In genomic region chr15:68652141-68652540, GRCh38 we compare ENCODE assay signal across 12 cellular contexts.
DNase-seq lines count a peak whose midpoint lies in the region; ATAC-seq and TF ChIP-seq lines count a peak whose summit lies in the region.
"Had no signal": no experiment of that assay in that cellular context is flagged by ENCODE, and none has a peak within 500 bp of the region (broad histone marks: within the 10 kb centered on the region; RNA-seq: fewer than 3 reads in every experiment).

No MANE protein-coding gene starts in this region.

- peak overlapping the region in 1 of 11 experiments; percentile 41; a peak in 1 of 22 replicates for H3K9ac ChIP-seq in BLaER1 treated with 17β-estradiol and CSF1 and Interleukin-3, amounts not matched to agents 10 nM and 100 nM
- H3K9ac ChIP-seq in endodermal cell (ENCODE audit: extremely low read depth, low read length, poor library complexity, severe bottlenecking) (no peak overlapping the region), neural progenitor cell (no peak overlapping the region)

- no peaks in the 10 kb centered on the region for H3K27me3 ChIP-seq in BLaER1 treated with 17β-estradiol and CSF1 and Interleukin-3, amounts not matched to agents 10 nM and 100 nM
- H3K27me3 ChIP-seq in endodermal cell (ENCODE audit: control insufficient read depth, insufficient read depth, low read length, poor library complexity, severe bottlenecking): no peaks in the 10 kb centered on the region
- H3K27me3 ChIP-seq in neural progenitor cell: no peaks in the 10 kb centered on the region
- H3K27me3 ChIP-seq: vagina had no signal

- no peaks in the 10 kb centered on the region; a peak in 1 of 22 replicates for H4K20me1 ChIP-seq in BLaER1 treated with 17β-estradiol and CSF1 and Interleukin-3, amounts not matched to agents 10 nM and 100 nM
- H4K20me1 ChIP-seq in neural progenitor cell (ENCODE audit: low read depth): no peaks in the 10 kb centered on the region

- H3K27me3 Mint-ChIP-seq in endodermal cell (ENCODE audit: insufficient read depth): no peaks in the 10 kb centered on the region
- peaks cover 2% of the 10 kb centered on the region for H3K27me3 Mint-ChIP-seq in neural progenitor cell (ENCODE audit: insufficient read depth, low read depth)
- H3K27me3 Mint-ChIP-seq in activated CD4-positive, alpha-beta T cell treated with anti-CD3 and anti-CD28 coated beads for 36 hours: no peaks in the 10 kb centered on the region

- H3K4me1 Mint-ChIP-seq in endodermal cell: peaks cover 19% of the 10 kb centered on the region
- peaks cover 29% of the 10 kb centered on the region for H3K4me1 Mint-ChIP-seq in neural progenitor cell
- H3K4me1 Mint-ChIP-seq in activated CD4-positive, alpha-beta T cell treated with anti-CD3 and anti-CD28 coated beads for 36 hours: no peaks in the 10 kb centered on the region

- no peaks in the 10 kb centered on the region for H3K9me3 ChIP-seq in BLaER1 treated with 17β-estradiol and CSF1 and Interleukin-3, amounts not matched to agents 10 nM and 100 nM (replicated peaks in 1 of 11)
- H3K9me3 ChIP-seq in endodermal cell (ENCODE audit: control insufficient read depth, low read length): no peaks in the 10 kb centered on the region
- H3K9me3 ChIP-seq in neural progenitor cell (ENCODE audit: low read depth): no peaks in the 10 kb centered on the region
- H3K9me3 ChIP-seq: vagina had no signal

- peaks cover 0 to 13% (median 8%) of the 10 kb centered on the region in 10 experiments; a peak in 12 of 20 replicates for H3K4me1 ChIP-seq in BLaER1 treated with 17β-estradiol and CSF1 and Interleukin-3, amounts not matched to agents 10 nM and 100 nM
- H3K4me1 ChIP-seq in endodermal cell (ENCODE audit: control insufficient read depth, insufficient read depth, low read length) (no peaks in the 10 kb centered on the region), neural progenitor cell (peaks cover 30% of the 10 kb centered on the region)
- H3K4me1 ChIP-seq: vagina had no signal

- H3K36me3 Mint-ChIP-seq in endodermal cell (ENCODE audit: low read depth) (no peaks in the 10 kb centered on the region), neural progenitor cell (no peaks in the 10 kb centered on the region)
- H3K36me3 Mint-ChIP-seq in activated CD4-positive, alpha-beta T cell treated with anti-CD3 and anti-CD28 coated beads for 36 hours (ENCODE audit: low read depth): no peaks in the 10 kb centered on the region
- H3K36me3 Mint-ChIP-seq: CD8-positive, alpha-beta T cell had no signal

- peak overlapping the region in 8 of 11 experiments; percentile 13 to 60 (median 33); a peak in 12 of 22 replicates for H3K4me2 ChIP-seq in BLaER1 treated with 17β-estradiol and CSF1 and Interleukin-3, amounts not matched to agents 10 nM and 100 nM
- H3K4me2 ChIP-seq in neural progenitor cell: peak overlapping the region; percentile 13

- no peak for ATAC-seq in activated CD4-positive, alpha-beta T cell treated with anti-CD3 and anti-CD28 coated beads for 36 hours
- ATAC-seq: CD8-positive, alpha-beta T cell had no signal

- no peak overlapping the region for H3K27ac ChIP-seq in BLaER1 treated with 17β-estradiol and CSF1 and Interleukin-3, amounts not matched to agents 10 nM and 100 nM
- H3K27ac ChIP-seq in endodermal cell (ENCODE audit: low read depth, low read length) (no peak overlapping the region), neural progenitor cell (no peak overlapping the region)
- H3K27ac ChIP-seq: vagina had no signal

- POLR2A ChIA-PET in activated CD4-positive, alpha-beta T cell treated with anti-CD3 and anti-CD28 coated beads for 36 hours (lab: Charles Lee): no interaction called here

- peak; percentile 85 for DNase-seq in NCI-H1105 treated with DMSO at 0.1 percent for 48 hours (lab: John Stamatoyannopoulos, UW)
- peak; percentile 71 for DNase-seq in endodermal cell
- DNase-seq in neural progenitor cell (ENCODE audit: low spot score): peak; percentile 43
- DNase-seq in GOT3 (lab: John Stamatoyannopoulos, UW): no peak
- DNase-seq in NK-92 (lab: John Stamatoyannopoulos, UW; ENCODE audit: unreplicated experiment): no peak
- no peak for DNase-seq in activated CD4-positive, alpha-beta T cell treated with anti-CD3 and anti-CD28 coated beads for 36 hours
- DNase-seq in SK-N-DZ (ENCODE audit: low spot score): no peak
- DNase-seq: CD8-positive, alpha-beta T cell; T-helper 1 cell had no signal

- no peak overlapping the region for H2AFZ ChIP-seq in neural progenitor cell (replicated peaks)

- H3F3A ChIP-seq in neural progenitor cell (ENCODE audit: low read depth): peaks cover 11% of the 10 kb centered on the region

- 45 to 68% methylated on average over 2 to 4 of the region's 4 CpGs for WGBS in endodermal cell (ENCODE audit: insufficient coverage in 1 of 2, insufficient read length in 1 of 2), 2 experiments

- H3K36me3 ChIP-seq in BLaER1 treated with 17β-estradiol and CSF1 and Interleukin-3, amounts not matched to agents 10 nM and 100 nM: peaks cover 0 to 13% (median 0%) of the 10 kb centered on the region in 11 experiments; a peak in 3 of 22 replicates
- no peaks in the 10 kb centered on the region for H3K36me3 ChIP-seq in endodermal cell (ENCODE audit: control insufficient read depth, insufficient read depth, low read length)
- H3K36me3 ChIP-seq in neural progenitor cell: no peaks in the 10 kb centered on the region
- H3K36me3 ChIP-seq: vagina had no signal

- H3K4me3 ChIP-seq in BLaER1 treated with 17β-estradiol and CSF1 and Interleukin-3, amounts not matched to agents 10 nM and 100 nM: no peak overlapping the region
- no peak overlapping the region for H3K4me3 ChIP-seq in endodermal cell (ENCODE audit: low read length)
- H3K4me3 ChIP-seq in neural progenitor cell: no peak overlapping the region
- H3K4me3 ChIP-seq: vagina had no signal

- no peaks in the 10 kb centered on the region for H3K79me2 ChIP-seq in neural progenitor cell (ENCODE audit: low read depth)

- H3K27ac Mint-ChIP-seq in endodermal cell (no peak overlapping the region), neural progenitor cell (no peak overlapping the region)
- H3K27ac Mint-ChIP-seq in activated CD4-positive, alpha-beta T cell treated with anti-CD3 and anti-CD28 coated beads for 36 hours: no peak overlapping the region
- H3K27ac Mint-ChIP-seq: CD8-positive, alpha-beta T cell; progenitor cell of endocrine pancreas had no signal

- CTCF ChIA-PET in activated CD4-positive, alpha-beta T cell treated with anti-CD3 and anti-CD28 coated beads for 36 hours (lab: Charles Lee): interaction anchor here (0.5 to 2.1 kb wide), 13 partner anchors 18 to 466 kb away, joined by 3 to 10 read pairs (median 3); no protein-coding TSS in a partner anchor

- no peaks in the 10 kb centered on the region for H3K9me3 Mint-ChIP-seq in endodermal cell
- no peaks in the 10 kb centered on the region for H3K9me3 Mint-ChIP-seq in neural progenitor cell
- H3K9me3 Mint-ChIP-seq in activated CD4-positive, alpha-beta T cell treated with anti-CD3 and anti-CD28 coated beads for 36 hours (ENCODE audit: low read depth): no peaks in the 10 kb centered on the region
- H3K9me3 Mint-ChIP-seq: CD8-positive, alpha-beta T cell had no signal

- intact Hi-C loops in activated CD4-positive, alpha-beta T cell treated with anti-CD3 and anti-CD28 coated beads for 36 hours (cut with DNase I, micrococcal nuclease): no loop called here

- H3K4me3 Mint-ChIP-seq in endodermal cell (no peak overlapping the region), neural progenitor cell (no peak overlapping the region)
- no peak overlapping the region for H3K4me3 Mint-ChIP-seq in activated CD4-positive, alpha-beta T cell treated with anti-CD3 and anti-CD28 coated beads for 36 hours
- H3K4me3 Mint-ChIP-seq: CD8-positive, alpha-beta T cell had no signal

- TF ChIP-seq CTCF in endodermal cell (conservative IDR thresholded peaks at IDR 0.05): no peak
- TF ChIP-seq CTCF in neural progenitor cell (IDR thresholded peaks at IDR 0.05): no peak

Comparison
In these comparisons a context has a peak if more than half of its experiments do, and no peak if none do; other contexts are left out.
1. DNase-seq: peak in NCI-H1105 treated with DMSO at 0.1 percent for 48 hours (single experiment), endodermal cell (single experiment) and neural progenitor cell (single experiment); none in GOT3 (single experiment), NK-92 (single experiment), activated CD4-positive, alpha-beta T cell treated with anti-CD3 and anti-CD28 coated beads for 36 hours (single experiment) and SK-N-DZ (single experiment).